8 cellular contexts compared by ENCODE assay signal in genomic region chr4:123399638-123400358, GRCh38. TPM values are rescaled to one million over a fixed set of nuclear protein-coding genes. Genes with fewer than 3 reads are reported as not detected.
DNase-seq lines count a peak whose midpoint lies in the region; ATAC-seq, FAIRE-seq and TF ChIP-seq lines count a peak whose summit lies in the region.

No MANE protein-coding gene starts in this region.

- H3K9me3 ChIP-seq in kidney (ENCODE audit: control insufficient read depth in 1 of 2, low read length in 2 of 2) (no peaks in the 10 kb centered on the region), stomach smooth muscle (ENCODE audit: control insufficient read depth in 2 of 2, low read length in 2 of 2) (no peaks in the 10 kb centered on the region)

- DNase-seq in activated CD4-positive, alpha-beta T cell treated with anti-CD3 and anti-CD28 coated beads, Interleukin-2, amount 10 ng/mL, durations not matched to agents 24 days and 14 days, result peak; percentile 65
- DNase-seq in activated CD4-positive, alpha-beta T cell treated with anti-CD3 and anti-CD28 coated beads, Interleukin-2, amount 50 U/mL, for 1 hour, result no peak
- DNase-seq in activated naive CD8-positive, alpha-beta T cell treated with anti-CD3 and anti-CD28 coated beads for 36 hours, result no peak
- DNase-seq in kidney (no peak), NCI-H2227 treated with DMSO at 0.1 percent for 48 hours (lab: John Stamatoyannopoulos, UW) (no peak)
- no peak for DNase-seq in stimulated activated naive CD4-positive, alpha-beta T cell treated with Interleukin-2 at 50 U/mL for 16 hours (lab: John Stamatoyannopoulos, UW)

- intact Hi-C loops in activated CD4-positive, alpha-beta T cell treated with anti-CD3 and anti-CD28 coated beads, Interleukin-2, amount 10 ng/mL, durations not matched to agents 24 days and 14 days (cut with micrococcal nuclease), result loop anchor here (1.0 to 5.0 kb wide), 10 partner anchors 17 to 572 kb away; partner anchors contain the start of gene FGF2
- intact Hi-C loops in kidney (cut with DNase I), result loop anchor here (10.0 kb wide), 1 partner anchor 155 kb away; no protein-coding TSS in a partner anchor

- H3K27ac ChIP-seq in kidney (ENCODE audit: low read depth in 2 of 2, low read length in 2 of 2) (peak overlapping the region; percentile 88 to 94), stomach smooth muscle (ENCODE audit: low read length) (peak overlapping the region; percentile 79)

- H3K4me3 ChIP-seq in kidney (ENCODE audit: low read length in 2 of 2), result peak overlapping the region; percentile 84 to 99
- H3K4me3 ChIP-seq in stomach smooth muscle (ENCODE audit: low read length in 2 of 2), result peak overlapping the region; percentile 82 to 87

- H3K4me1 Mint-ChIP-seq in activated CD4-positive, alpha-beta T cell treated with anti-CD3 and anti-CD28 coated beads, Interleukin-2, amount 10 ng/mL, durations not matched to agents 24 days and 14 days, result peaks cover 39% of the 10 kb centered on the region
- peaks cover 36% of the 10 kb centered on the region for H3K4me1 Mint-ChIP-seq in activated naive CD8-positive, alpha-beta T cell treated with anti-CD3 and anti-CD28 coated beads for 36 hours

- peaks cover 6 to 9% of the 10 kb centered on the region in 2 donors for H3K4me1 ChIP-seq in kidney (ENCODE audit: control insufficient read depth in 1 of 2, insufficient read depth in 1 of 2, low read depth in 1 of 2, low read length in 2 of 2)
- peaks cover 9% of the 10 kb centered on the region for H3K4me1 ChIP-seq in stomach smooth muscle (ENCODE audit: control insufficient read depth, insufficient read depth, low read length)

- FAIRE-seq in kidney (lab: Jason Lieb, UNC), result no peak

- peaks cover 10 to 23% of the 10 kb centered on the region in 2 donors for H3K36me3 ChIP-seq in kidney (ENCODE audit: control insufficient read depth in 1 of 2, insufficient read depth in 2 of 2, low read length in 2 of 2)
- H3K36me3 ChIP-seq in stomach smooth muscle (ENCODE audit: control insufficient read depth in 2 of 2, insufficient read depth in 2 of 2, low read length in 2 of 2), result peaks cover 12 to 16% of the 10 kb centered on the region in 2 donors

- no peak for ATAC-seq in HG03439 (IDR thresholded peaks at IDR 0.05; ENCODE audit: unreplicated experiment)

- H3K9me3 Mint-ChIP-seq in activated CD4-positive, alpha-beta T cell treated with anti-CD3 and anti-CD28 coated beads, Interleukin-2, amount 10 ng/mL, durations not matched to agents 24 days and 14 days, result no peaks in the 10 kb centered on the region
- peaks cover 1% of the 10 kb centered on the region for H3K9me3 Mint-ChIP-seq in activated naive CD8-positive, alpha-beta T cell treated with anti-CD3 and anti-CD28 coated beads for 36 hours

- H3K36me3 Mint-ChIP-seq in activated CD4-positive, alpha-beta T cell treated with anti-CD3 and anti-CD28 coated beads, Interleukin-2, amount 10 ng/mL, durations not matched to agents 24 days and 14 days (ENCODE audit: low read depth), result peaks cover 53% of the 10 kb centered on the region
- peaks cover 75% of the 10 kb centered on the region for H3K36me3 Mint-ChIP-seq in activated naive CD8-positive, alpha-beta T cell treated with anti-CD3 and anti-CD28 coated beads for 36 hours

- H3K27me3 Mint-ChIP-seq in activated CD4-positive, alpha-beta T cell treated with anti-CD3 and anti-CD28 coated beads, Interleukin-2, amount 10 ng/mL, durations not matched to agents 24 days and 14 days, result peaks cover 4% of the 10 kb centered on the region
- no peaks in the 10 kb centered on the region for H3K27me3 Mint-ChIP-seq in activated naive CD8-positive, alpha-beta T cell treated with anti-CD3 and anti-CD28 coated beads for 36 hours

- no peak for TF ChIP-seq CTCF in kidney (IDR thresholded peaks at IDR 0.05; ENCODE audit: borderline replicate concordance, extremely low read depth, insufficient read depth)

- peak overlapping the region; percentile 91 for H3K4me3 Mint-ChIP-seq in activated CD4-positive, alpha-beta T cell treated with anti-CD3 and anti-CD28 coated beads, Interleukin-2, amount 10 ng/mL, durations not matched to agents 24 days and 14 days
- H3K4me3 Mint-ChIP-seq in activated naive CD8-positive, alpha-beta T cell treated with anti-CD3 and anti-CD28 coated beads for 36 hours, result peak overlapping the region; percentile 97

- peak overlapping the region; percentile 99 for H3K27ac Mint-ChIP-seq in activated CD4-positive, alpha-beta T cell treated with anti-CD3 and anti-CD28 coated beads, Interleukin-2, amount 10 ng/mL, durations not matched to agents 24 days and 14 days
- H3K27ac Mint-ChIP-seq in activated naive CD8-positive, alpha-beta T cell treated with anti-CD3 and anti-CD28 coated beads for 36 hours, result peak overlapping the region; percentile 98

- no peaks in the 10 kb centered on the region for H3K27me3 ChIP-seq in stomach smooth muscle (ENCODE audit: control insufficient read depth in 1 of 2, insufficient read depth in 2 of 2, low read length in 2 of 2)

- H3K9ac ChIP-seq in kidney (ENCODE audit: low read length in 2 of 2) (peak overlapping the region; percentile 79 to 82), stomach smooth muscle (ENCODE audit: low read length in 2 of 2) (peak overlapping the region; percentile 84 to 90)

RNA-seq across cellular contexts. Expression of gene SPRY1, which starts 3.2 kb away (rescaled TPM):
- 60.2 and 60.5 TPM in 2 replicates for total RNA-seq in activated CD4-positive, alpha-beta T cell treated with anti-CD3 and anti-CD28 coated beads, Interleukin-2, amount 10 ng/mL, durations not matched to agents 24 days and 14 days
- 10 to 100 TPM; 91.1 to 93.0 TPM for total RNA-seq in activated naive CD8-positive, alpha-beta T cell treated with anti-CD3 and anti-CD28 coated beads for 36 hours
- 134 TPM for total RNA-seq in kidney
- polyA plus RNA-seq in kidney (ENCODE audit: insufficient read depth, low read depth, low replicate concordance), result 18.3 TPM
